Comparison of ENCODE assay signal across 8 cellular contexts in the genomic region with DNA sequence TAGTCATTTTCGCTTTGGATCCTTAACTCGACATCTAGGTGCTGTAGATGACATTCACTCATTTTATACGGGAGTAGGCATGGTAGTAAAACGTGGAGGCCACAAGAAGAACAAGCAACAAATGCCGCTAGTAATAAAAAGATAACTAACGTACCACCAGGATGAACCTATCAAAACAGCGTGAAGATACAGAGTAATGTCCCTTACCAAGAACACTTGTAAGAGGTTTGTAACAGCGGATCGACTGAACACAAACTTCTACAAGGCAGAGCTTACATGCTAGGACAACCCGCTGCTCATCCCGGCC. TPM values are rescaled to one million over a fixed set of nuclear protein-coding genes. Genes with fewer than 3 reads are reported as not detected.
DNase-seq lines count a peak whose midpoint lies in the region; ATAC-seq, FAIRE-seq and TF ChIP-seq lines count a peak whose summit lies in the region.

No MANE protein-coding gene starts in this region.

- peaks cover 15% of the 10 kb centered on the region for H3K4me1 ChIP-seq in mucosa of descending colon (ENCODE audit: low read depth)

- no peak for DNase-seq in bronchial epithelial cell (ENCODE audit: low read depth)
- no peak for DNase-seq in mucosa of descending colon
- no peak for DNase-seq in NCI-H2196 treated with DMSO at 0.1 percent for 48 hours (lab: John Stamatoyannopoulos, UW; ENCODE audit: unreplicated experiment)
- no peak for DNase-seq in NCI-H82 (lab: John Stamatoyannopoulos, UW)
- no peak for DNase-seq in GDM1 (lab: John Stamatoyannopoulos, UW)

- intact Hi-C loops in mucosa of descending colon (cut with DNase I, micrococcal nuclease), result no loop called here

- FAIRE-seq in bronchial epithelial cell (lab: Jason Lieb, UNC), result no peak

- TF ChIP-seq CTCF in GM12875 (IDR thresholded peaks at IDR 0.05; ENCODE audit: borderline replicate concordance, insufficient read depth, low read depth, low read length) (no peak), bronchial epithelial cell (IDR thresholded peaks at IDR 0.05; ENCODE audit: insufficient read depth, low read length, severe bottlenecking) (no peak), mucosa of descending colon (IDR thresholded peaks at IDR 0.05) (no peak)

- H3K9me3 ChIP-seq in mucosa of descending colon, result no peaks in the 10 kb centered on the region

- H3K36me3 ChIP-seq in bronchial epithelial cell (ENCODE audit: control insufficient read depth, insufficient read depth, low read length) (no peaks in the 10 kb centered on the region), mucosa of descending colon (ENCODE audit: low read depth) (no peaks in the 10 kb centered on the region)

- peak overlapping the region; percentile 88 for H3K4me3 ChIP-seq in GM12875 (ENCODE audit: low read depth, low read length)
- H3K4me3 ChIP-seq in bronchial epithelial cell (ENCODE audit: low read depth, low read length), result peak overlapping the region; percentile 65
- H3K4me3 ChIP-seq in mucosa of descending colon, result peak overlapping the region; percentile 89

- peak; percentile 3 for ATAC-seq in HG03469 (IDR thresholded peaks at IDR 0.05; ENCODE audit: unreplicated experiment)
- no peak for ATAC-seq in mucosa of descending colon
- no peak for ATAC-seq in HG03159 (IDR thresholded peaks at IDR 0.05; ENCODE audit: unreplicated experiment)

- no peaks in the 10 kb centered on the region for H3K27me3 ChIP-seq in bronchial epithelial cell (ENCODE audit: control insufficient read depth, insufficient read depth, low read length)

RNA-seq across cellular contexts. Expression of gene CHORDC1, which starts 0.7 kb away (rescaled TPM):
- total RNA-seq in bronchial epithelial cell (17.4 and 24.2 TPM in 2 replicates), mucosa of descending colon (10 to 100 TPM; 18.1 to 37.6 (median 20.7) TPM)
